ENCODE assay signal across 1 cellular context in the genomic region with DNA sequence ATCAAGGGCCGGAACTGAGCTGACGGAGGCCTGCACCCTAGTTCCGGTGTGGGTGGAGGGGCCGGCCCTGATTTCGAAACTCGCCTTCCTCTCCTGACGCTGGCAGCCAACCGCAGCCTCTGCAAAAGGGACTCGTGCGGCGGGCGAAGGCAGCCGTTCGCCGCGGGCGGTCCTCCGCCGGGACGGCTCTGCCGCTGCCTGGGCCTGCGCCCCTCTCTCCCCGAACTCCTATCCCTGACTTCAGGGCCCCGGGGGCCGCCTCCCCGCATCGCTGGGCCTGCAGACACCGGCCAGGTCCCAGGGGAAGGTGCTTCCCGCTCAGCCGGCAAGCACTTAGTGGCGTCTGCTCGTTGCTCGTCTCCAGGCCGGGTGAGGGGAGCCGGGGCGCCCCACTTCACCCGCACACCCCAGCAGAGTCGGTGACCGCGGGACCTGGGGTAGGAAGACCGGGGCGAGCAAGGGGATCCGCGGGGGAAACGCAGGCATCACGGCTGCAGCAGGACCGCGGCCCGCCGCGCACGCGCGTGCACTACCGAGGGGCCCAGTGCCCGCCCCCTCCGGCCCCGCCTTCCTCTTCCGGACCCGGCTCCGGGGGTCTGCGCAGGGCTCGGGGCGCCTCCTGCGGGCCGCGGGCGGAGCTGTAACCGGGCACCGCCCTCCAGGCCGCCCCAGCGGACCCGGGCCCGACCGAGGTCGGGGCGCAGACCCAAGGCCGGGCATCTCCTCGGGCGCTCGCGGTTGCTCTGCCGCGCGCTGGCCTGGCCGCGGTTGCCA.
TF ChIP-seq lines count a peak whose summit lies in the region.

No MANE protein-coding gene starts in this region.

TF ChIP-seq in HepG2, 621 proteins besides CTCF, POLR2A, EP300 and RAD21 (continued from another document and continues in another):
- TF ChIP-seq CERS6 (CRISPR knock-in tag; IDR thresholded peaks at IDR 0.05) (no peak), ZSCAN25 (CRISPR knock-in tag; IDR thresholded peaks at IDR 0.05) (peak; percentile 37; the same call in 1 of the 2 replicates), RBFOX2 (IDR thresholded peaks at IDR 0.05; ENCODE audit: low read depth, low read length) (peak; percentile 98), HCFC1 (IDR thresholded peaks at IDR 0.05; ENCODE audit: low read depth, low read length) (no peak; the same call in 1 of the 2 replicates), ZNF766 (CRISPR knock-in tag; IDR thresholded peaks at IDR 0.05; ENCODE audit: borderline replicate concordance) (peak; percentile 75; the same call in 1 of the 2 replicates), ZNF672 (CRISPR knock-in tag; IDR thresholded peaks at IDR 0.05) (no peak), ZNF432 (CRISPR knock-in tag; IDR thresholded peaks at IDR 0.05; ENCODE audit: borderline replicate concordance) (no peak), ZNF550 (CRISPR knock-in tag; IDR thresholded peaks at IDR 0.05; ENCODE audit: borderline replicate concordance) (peak; percentile 87; the same call in 1 of the 2 replicates), ZNF224 (CRISPR knock-in tag; IDR thresholded peaks at IDR 0.05) (0 out of 2 replicates have a peak, but pooled peaks have one; percentile 8), CBFB (CRISPR knock-in tag; IDR thresholded peaks at IDR 0.05) (peak; percentile 70; the same call in 1 of the 2 replicates), CREB1 (IDR thresholded peaks at IDR 0.05) (no peak), CREB1 (CRISPR knock-in tag; IDR thresholded peaks at IDR 0.05) (no peak), TAF1 (CRISPR knock-in tag; IDR thresholded peaks at IDR 0.05) (peak; percentile 84), ZFYVE20 (CRISPR knock-in tag; IDR thresholded peaks at IDR 0.05; ENCODE audit: borderline replicate concordance, low read depth) (no peak; the same call in 1 of the 2 replicates), SSRP1 (CRISPR knock-in tag; IDR thresholded peaks at IDR 0.05) (0 out of 2 replicates have a peak, but pooled peaks have one; percentile 54), TP53 (CRISPR knock-in tag; conservative IDR thresholded peaks at IDR 0.05) (peak; percentile 66; the same call in 1 of the 2 replicates), CHD2 (IDR thresholded peaks at IDR 0.05; ENCODE audit: low read depth, low read length) (no peak), ZBTB21 (CRISPR knock-in tag; IDR thresholded peaks at IDR 0.05) (no peak), SIX1 (CRISPR knock-in tag; IDR thresholded peaks at IDR 0.05; ENCODE audit: borderline replicate concordance) (no peak), PHF8 (CRISPR knock-in tag; IDR thresholded peaks at IDR 0.05) (peak; percentile 85), ZBTB38 (CRISPR knock-in tag; IDR thresholded peaks at IDR 0.05) (peak; percentile 8; the same call in 1 of the 2 replicates), ZSCAN31 (CRISPR knock-in tag; IDR thresholded peaks at IDR 0.05; ENCODE audit: low read depth) (peak; percentile 93; the same call in 1 of the 2 replicates), ZNF891 (CRISPR knock-in tag; IDR thresholded peaks at IDR 0.05) (no peak), FOXA1 (IDR thresholded peaks at IDR 0.05) (no peak), FOXA1 (CRISPR knock-in tag; IDR thresholded peaks at IDR 0.05) (no peak; the same call in 1 of the 2 replicates), RBAK (CRISPR knock-in tag; IDR thresholded peaks at IDR 0.05) (no peak), ZNF503 (CRISPR knock-in tag; IDR thresholded peaks at IDR 0.05) (peak; percentile 67; the same call in 1 of the 2 replicates), SMAD3 (CRISPR knock-in tag; IDR thresholded peaks at IDR 0.05) (peak; percentile 73; the same call in 1 of the 2 replicates), ZNF746 (CRISPR knock-in tag; IDR thresholded peaks at IDR 0.05) (no peak), ARNT2 (CRISPR knock-in tag; IDR thresholded peaks at IDR 0.05; ENCODE audit: low read depth) (peak; percentile 75; the same call in 1 of the 2 replicates), JUNB (CRISPR knock-in tag; IDR thresholded peaks at IDR 0.05; ENCODE audit: borderline replicate concordance) (peak; percentile 51; the same call in 1 of the 2 replicates), ZNF780A (CRISPR knock-in tag; IDR thresholded peaks at IDR 0.05) (0 out of 2 replicates have a peak, but pooled peaks have one; percentile 58), ZNF232 (CRISPR knock-in tag; IDR thresholded peaks at IDR 0.05; ENCODE audit: borderline replicate concordance) (peak; percentile 93; the same call in 1 of the 2 replicates), KLF15 (CRISPR knock-in tag; IDR thresholded peaks at IDR 0.05; ENCODE audit: borderline replicate concordance) (no peak), ZNF607 (CRISPR knock-in tag; IDR thresholded peaks at IDR 0.05; ENCODE audit: borderline replicate concordance) (peak; percentile 93; the same call in 1 of the 2 replicates)
- TF ChIP-seq, protein P1, sequence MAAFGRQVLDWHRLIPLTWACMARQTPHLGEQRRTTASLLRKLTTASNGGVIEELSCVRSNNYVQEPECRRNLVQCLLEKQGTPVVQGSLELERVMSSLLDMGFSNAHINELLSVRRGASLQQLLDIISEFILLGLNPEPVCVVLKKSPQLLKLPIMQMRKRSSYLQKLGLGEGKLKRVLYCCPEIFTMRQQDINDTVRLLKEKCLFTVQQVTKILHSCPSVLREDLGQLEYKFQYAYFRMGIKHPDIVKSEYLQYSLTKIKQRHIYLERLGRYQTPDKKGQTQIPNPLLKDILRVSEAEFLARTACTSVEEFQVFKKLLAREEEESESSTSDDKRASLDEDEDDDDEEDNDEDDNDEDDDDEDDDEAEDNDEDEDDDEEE (CRISPR knock-in tag; IDR thresholded peaks at IDR 0.05), result no peak
- TF ChIP-seq, protein P2, sequence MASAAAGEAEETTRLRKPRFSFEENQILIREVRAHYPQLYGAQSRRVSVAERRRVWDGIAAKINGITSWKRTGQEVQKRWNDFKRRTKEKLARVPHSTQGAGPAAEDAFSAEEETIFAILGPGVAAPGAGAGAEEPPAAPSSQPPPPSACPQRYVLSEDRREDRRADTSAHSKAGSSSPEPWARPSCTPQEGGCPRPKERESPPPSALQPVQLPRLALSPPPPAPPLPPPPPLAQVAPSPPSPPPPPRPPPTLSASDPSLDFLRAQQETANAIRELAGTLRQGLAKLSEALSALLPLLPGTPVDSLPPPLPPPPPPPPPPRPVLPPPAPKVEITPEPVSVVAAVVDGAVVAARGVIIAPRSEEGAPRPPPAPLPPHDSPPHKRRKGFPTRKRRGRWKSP (CRISPR knock-in tag; IDR thresholded peaks at IDR 0.05), result 0 out of 2 replicates have a peak, but pooled peaks have one; percentile 15
- TF ChIP-seq, protein P3, sequence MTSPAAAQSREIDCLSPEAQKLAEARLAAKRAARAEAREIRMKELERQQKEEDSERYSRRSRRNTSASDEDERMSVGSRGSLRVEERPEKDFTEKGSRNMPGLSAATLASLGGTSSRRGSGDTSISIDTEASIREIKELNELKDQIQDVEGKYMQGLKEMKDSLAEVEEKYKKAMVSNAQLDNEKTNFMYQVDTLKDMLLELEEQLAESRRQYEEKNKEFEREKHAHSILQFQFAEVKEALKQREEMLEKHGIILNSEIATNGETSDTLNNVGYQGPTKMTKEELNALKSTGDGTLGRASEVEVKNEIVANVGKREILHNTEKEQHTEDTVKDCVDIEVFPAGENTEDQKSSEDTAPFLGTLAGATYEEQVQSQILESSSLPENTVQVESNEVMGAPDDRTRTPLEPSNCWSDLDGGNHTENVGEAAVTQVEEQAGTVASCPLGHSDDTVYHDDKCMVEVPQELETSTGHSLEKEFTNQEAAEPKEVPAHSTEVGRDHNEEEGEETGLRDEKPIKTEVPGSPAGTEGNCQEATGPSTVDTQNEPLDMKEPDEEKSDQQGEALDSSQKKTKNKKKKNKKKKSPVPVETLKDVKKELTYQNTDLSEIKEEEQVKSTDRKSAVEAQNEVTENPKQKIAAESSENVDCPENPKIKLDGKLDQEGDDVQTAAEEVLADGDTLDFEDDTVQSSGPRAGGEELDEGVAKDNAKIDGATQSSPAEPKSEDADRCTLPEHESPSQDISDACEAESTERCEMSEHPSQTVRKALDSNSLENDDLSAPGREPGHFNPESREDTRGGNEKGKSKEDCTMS (CRISPR knock-in tag; conservative IDR thresholded peaks at IDR 0.05), result no peak
- TF ChIP-seq, protein P4, sequence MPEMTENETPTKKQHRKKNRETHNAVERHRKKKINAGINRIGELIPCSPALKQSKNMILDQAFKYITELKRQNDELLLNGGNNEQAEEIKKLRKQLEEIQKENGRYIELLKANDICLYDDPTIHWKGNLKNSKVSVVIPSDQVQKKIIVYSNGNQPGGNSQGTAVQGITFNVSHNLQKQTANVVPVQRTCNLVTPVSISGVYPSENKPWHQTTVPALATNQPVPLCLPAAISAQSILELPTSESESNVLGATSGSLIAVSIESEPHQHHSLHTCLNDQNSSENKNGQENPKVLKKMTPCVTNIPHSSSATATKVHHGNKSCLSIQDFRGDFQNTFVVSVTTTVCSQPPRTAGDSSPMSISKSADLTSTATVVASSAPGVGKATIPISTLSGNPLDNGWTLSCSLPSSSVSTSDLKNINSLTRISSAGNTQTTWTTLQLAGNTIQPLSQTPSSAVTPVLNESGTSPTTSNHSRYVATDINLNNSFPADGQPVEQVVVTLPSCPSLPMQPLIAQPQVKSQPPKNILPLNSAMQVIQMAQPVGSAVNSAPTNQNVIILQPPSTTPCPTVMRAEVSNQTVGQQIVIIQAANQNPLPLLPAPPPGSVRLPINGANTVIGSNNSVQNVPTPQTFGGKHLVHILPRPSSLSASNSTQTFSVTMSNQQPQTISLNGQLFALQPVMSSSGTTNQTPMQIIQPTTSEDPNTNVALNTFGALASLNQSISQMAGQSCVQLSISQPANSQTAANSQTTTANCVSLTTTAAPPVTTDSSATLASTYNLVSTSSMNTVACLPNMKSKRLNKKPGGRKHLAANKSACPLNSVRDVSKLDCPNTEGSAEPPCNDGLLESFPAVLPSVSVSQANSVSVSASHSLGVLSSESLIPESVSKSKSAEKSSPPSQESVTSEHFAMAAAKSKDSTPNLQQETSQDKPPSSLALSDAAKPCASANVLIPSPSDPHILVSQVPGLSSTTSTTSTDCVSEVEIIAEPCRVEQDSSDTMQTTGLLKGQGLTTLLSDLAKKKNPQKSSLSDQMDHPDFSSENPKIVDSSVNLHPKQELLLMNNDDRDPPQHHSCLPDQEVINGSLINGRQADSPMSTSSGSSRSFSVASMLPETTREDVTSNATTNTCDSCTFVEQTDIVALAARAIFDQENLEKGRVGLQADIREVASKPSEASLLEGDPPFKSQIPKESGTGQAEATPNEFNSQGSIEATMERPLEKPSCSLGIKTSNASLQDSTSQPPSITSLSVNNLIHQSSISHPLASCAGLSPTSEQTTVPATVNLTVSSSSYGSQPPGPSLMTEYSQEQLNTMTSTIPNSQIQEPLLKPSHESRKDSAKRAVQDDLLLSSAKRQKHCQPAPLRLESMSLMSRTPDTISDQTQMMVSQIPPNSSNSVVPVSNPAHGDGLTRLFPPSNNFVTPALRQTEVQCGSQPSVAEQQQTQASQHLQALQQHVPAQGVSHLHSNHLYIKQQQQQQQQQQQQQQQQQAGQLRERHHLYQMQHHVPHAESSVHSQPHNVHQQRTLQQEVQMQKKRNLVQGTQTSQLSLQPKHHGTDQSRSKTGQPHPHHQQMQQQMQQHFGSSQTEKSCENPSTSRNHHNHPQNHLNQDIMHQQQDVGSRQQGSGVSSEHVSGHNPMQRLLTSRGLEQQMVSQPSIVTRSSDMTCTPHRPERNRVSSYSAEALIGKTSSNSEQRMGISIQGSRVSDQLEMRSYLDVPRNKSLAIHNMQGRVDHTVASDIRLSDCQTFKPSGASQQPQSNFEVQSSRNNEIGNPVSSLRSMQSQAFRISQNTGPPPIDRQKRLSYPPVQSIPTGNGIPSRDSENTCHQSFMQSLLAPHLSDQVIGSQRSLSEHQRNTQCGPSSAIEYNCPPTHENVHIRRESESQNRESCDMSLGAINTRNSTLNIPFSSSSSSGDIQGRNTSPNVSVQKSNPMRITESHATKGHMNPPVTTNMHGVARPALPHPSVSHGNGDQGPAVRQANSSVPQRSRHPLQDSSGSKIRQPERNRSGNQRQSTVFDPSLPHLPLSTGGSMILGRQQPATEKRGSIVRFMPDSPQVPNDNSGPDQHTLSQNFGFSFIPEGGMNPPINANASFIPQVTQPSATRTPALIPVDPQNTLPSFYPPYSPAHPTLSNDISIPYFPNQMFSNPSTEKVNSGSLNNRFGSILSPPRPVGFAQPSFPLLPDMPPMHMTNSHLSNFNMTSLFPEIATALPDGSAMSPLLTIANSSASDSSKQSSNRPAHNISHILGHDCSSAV (CRISPR knock-in tag; IDR thresholded peaks at IDR 0.05; ENCODE audit: borderline replicate concordance), result peak; percentile 87
- TF ChIP-seq, protein P5, sequence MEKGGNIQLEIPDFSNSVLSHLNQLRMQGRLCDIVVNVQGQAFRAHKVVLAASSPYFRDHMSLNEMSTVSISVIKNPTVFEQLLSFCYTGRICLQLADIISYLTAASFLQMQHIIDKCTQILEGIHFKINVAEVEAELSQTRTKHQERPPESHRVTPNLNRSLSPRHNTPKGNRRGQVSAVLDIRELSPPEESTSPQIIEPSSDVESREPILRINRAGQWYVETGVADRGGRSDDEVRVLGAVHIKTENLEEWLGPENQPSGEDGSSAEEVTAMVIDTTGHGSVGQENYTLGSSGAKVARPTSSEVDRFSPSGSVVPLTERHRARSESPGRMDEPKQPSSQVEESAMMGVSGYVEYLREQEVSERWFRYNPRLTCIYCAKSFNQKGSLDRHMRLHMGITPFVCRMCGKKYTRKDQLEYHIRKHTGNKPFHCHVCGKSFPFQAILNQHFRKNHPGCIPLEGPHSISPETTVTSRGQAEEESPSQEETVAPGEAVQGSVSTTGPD (CRISPR knock-in tag; IDR thresholded peaks at IDR 0.05), result no peak
